In the genomic region with DNA sequence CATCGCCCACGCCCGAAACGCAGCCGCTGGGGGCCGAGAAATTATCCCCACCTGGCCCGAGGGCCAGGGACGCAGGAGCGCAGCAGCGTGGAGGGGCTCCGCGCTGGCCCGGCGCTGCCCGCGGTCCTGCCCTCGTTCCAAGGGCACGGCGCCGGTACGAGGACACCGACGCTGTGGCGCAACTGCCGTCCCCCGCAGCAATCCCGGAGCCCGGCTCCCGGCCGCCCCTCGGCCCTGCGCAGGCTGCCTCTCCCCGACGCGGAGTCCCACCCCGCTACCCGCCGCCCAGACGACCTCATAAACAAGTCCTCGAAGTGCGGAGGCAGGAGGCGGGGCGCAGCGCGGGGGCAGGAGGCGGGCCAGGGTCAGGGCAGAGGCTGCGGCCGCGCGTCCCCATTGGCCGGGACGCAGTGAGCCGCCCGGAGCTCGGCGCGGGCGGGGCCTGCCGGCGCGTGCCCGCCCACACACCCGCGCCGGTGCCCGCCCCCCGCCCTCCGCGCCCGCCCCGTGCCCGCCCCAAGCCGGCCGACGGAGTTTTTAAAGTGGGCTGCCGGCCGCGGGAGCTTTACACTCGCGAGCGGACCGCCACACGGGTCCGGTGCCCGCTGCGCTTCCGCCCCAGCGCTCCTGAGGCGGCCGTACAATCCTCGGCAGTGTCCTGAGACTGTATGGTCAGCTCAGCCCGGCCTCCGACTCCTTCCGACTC, we compare ENCODE assay signal across 8 cellular contexts. TPM values are rescaled to one million over a fixed set of nuclear protein-coding genes. Genes with fewer than 3 reads are reported as not detected.
A peak's percentile ranks its signal among the peaks of the same experiment; 100 is the strongest.
DNase-seq lines count a peak whose midpoint lies in the region; ATAC-seq and TF ChIP-seq lines count a peak whose summit lies in the region.

A gene (plus strand): TSS at position 568 of the 706 bp plus-strand sequence. CDS start 505 bp downstream, outside the sequence.

- peaks cover 0 to 2% (median 0%) of the 10 kb centered on the region in 5 donors for H3K9me3 Mint-ChIP-seq in CD8-positive, alpha-beta memory T cell
- H3K9me3 Mint-ChIP-seq in neural progenitor cell, result peaks cover 3% of the 10 kb centered on the region

- peak; percentile 71 to 88 (median 80) for DNase-seq in CD8-positive, alpha-beta memory T cell
- DNase-seq in HT1080 (ENCODE audit: low read depth) (peak; percentile 77), SK-MEL-5 (ENCODE audit: low read depth, low spot score) (peak; percentile 84), foreskin keratinocyte (peak; percentile 13 to 70), neural progenitor cell (ENCODE audit: low spot score) (peak; percentile 94), stomach (peak; percentile 92)
- peak; percentile 85 for DNase-seq in activated naive CD4-positive, alpha-beta T cell treated with Interleukin-2 at 50 U/mL for 16 hours

- peak in 2 of 4 donors; percentile 19 to 36 for TF ChIP-seq POLR2A in stomach (IDR thresholded peaks at IDR 0.05)

- no peak within 1 kb of the TSS for H3K9ac ChIP-seq in neural progenitor cell

- no peaks in the 10 kb centered on the region for H3K36me3 ChIP-seq in CD8-positive, alpha-beta memory T cell (ENCODE audit: insufficient read depth, low read length)
- H3K36me3 ChIP-seq in neural progenitor cell (no peaks in the 10 kb centered on the region), stomach (no peaks in the 10 kb centered on the region)

- intact Hi-C loops in stomach (cut with DNase I; ENCODE audit: low total_unique reads), result loop anchor here (5.0 kb wide), 1 partner anchor 235 kb away; no protein-coding TSS in a partner anchor

- CTCF ChIA-PET in CD8-positive, alpha-beta memory T cell (lab: Charles Lee), result interaction anchor here (1.1 kb wide), 1 partner anchor 66 kb away, joined by 3 read pairs; no protein-coding TSS in a partner anchor

- H2AFZ ChIP-seq in neural progenitor cell (replicated peaks), result peak within 1 kb of the TSS; percentile 72

- H3K36me3 Mint-ChIP-seq in CD8-positive, alpha-beta memory T cell, result peaks cover 0 to 8% (median 0%) of the 10 kb centered on the region in 3 donors
- H3K36me3 Mint-ChIP-seq in neural progenitor cell, result no peaks in the 10 kb centered on the region

- no peaks in the 10 kb centered on the region for H3K79me2 ChIP-seq in neural progenitor cell (ENCODE audit: low read depth)

- POLR2A ChIA-PET in CD8-positive, alpha-beta memory T cell (lab: Charles Lee), result interaction anchor here (0.6 kb wide), 1 partner anchor 224 kb away, joined by 3 read pairs; no protein-coding TSS in a partner anchor

- no peaks in the 10 kb centered on the region for H3K9me3 ChIP-seq in CD8-positive, alpha-beta memory T cell (ENCODE audit: low read length)
- H3K9me3 ChIP-seq in neural progenitor cell (ENCODE audit: low read depth) (no peaks in the 10 kb centered on the region), stomach (no peaks in the 10 kb centered on the region)

- peaks cover 27% of the 10 kb centered on the region for H3K27me3 ChIP-seq in CD8-positive, alpha-beta memory T cell (ENCODE audit: insufficient read depth, low read length, poor library complexity, severe bottlenecking)
- no peaks in the 10 kb centered on the region for H3K27me3 ChIP-seq in foreskin keratinocyte
- peaks cover 77% of the 10 kb centered on the region for H3K27me3 ChIP-seq in neural progenitor cell
- peaks cover 0 to 27% (median 3%) of the 10 kb centered on the region in 3 donors for H3K27me3 ChIP-seq in stomach

- ATAC-seq in GM19468 (IDR thresholded peaks at IDR 0.05; ENCODE audit: extremely low read depth, unreplicated experiment) (peak; percentile 62), foreskin keratinocyte (peak; percentile 83)

- peaks cover 33% of the 10 kb centered on the region for H4K20me1 ChIP-seq in neural progenitor cell (ENCODE audit: low read depth)

- in situ Hi-C loops in SK-MEL-5 (cut with HindIII; ENCODE audit: low pct_unique_long_range_greater_than_20kb, low sequenced_read_pairs), result no loop called here

- peaks cover 20 to 32% (median 28%) of the 10 kb centered on the region in 3 donors for H3K4me1 Mint-ChIP-seq in CD8-positive, alpha-beta memory T cell
- H3K4me1 Mint-ChIP-seq in neural progenitor cell, result peaks cover 22% of the 10 kb centered on the region

- H3K27ac ChIP-seq in CD8-positive, alpha-beta memory T cell (ENCODE audit: low read depth, low read length), result peak within 1 kb of the TSS; percentile 57
- peak within 1 kb of the TSS; percentile 65 for H3K27ac ChIP-seq in foreskin keratinocyte
- no peak within 1 kb of the TSS for H3K27ac ChIP-seq in neural progenitor cell
- H3K27ac ChIP-seq in stomach, result peak within 1 kb of the TSS; percentile 90 to 98 (median 94)

- H3K4me2 ChIP-seq in neural progenitor cell, result peak within 1 kb of the TSS; percentile 96

- peaks cover 15% of the 10 kb centered on the region for H3F3A ChIP-seq in neural progenitor cell (ENCODE audit: low read depth)

- no peak for TF ChIP-seq CTCF in foreskin keratinocyte (conservative IDR thresholded peaks at IDR 0.05)
- no peak for TF ChIP-seq CTCF in neural progenitor cell (IDR thresholded peaks at IDR 0.05)
- no peak for TF ChIP-seq CTCF in stomach (IDR thresholded peaks at IDR 0.05)

- peaks cover 23 to 36% of the 10 kb centered on the region in 2 donors for H3K27me3 Mint-ChIP-seq in CD8-positive, alpha-beta memory T cell
- peaks cover 75% of the 10 kb centered on the region for H3K27me3 Mint-ChIP-seq in neural progenitor cell (ENCODE audit: insufficient read depth, low read depth)

- 0 to 1% (median 0%) methylated on average over 42 to 94 of the region's 94 CpGs for WGBS in stomach, 5 donors

- peak within 1 kb of the TSS; percentile 90 to 98 (median 92) for H3K4me3 Mint-ChIP-seq in CD8-positive, alpha-beta memory T cell
- peak within 1 kb of the TSS; percentile 87 for H3K4me3 Mint-ChIP-seq in neural progenitor cell

- no peak for TF ChIP-seq EP300 in stomach (IDR thresholded peaks at IDR 0.05)

- peak within 1 kb of the TSS; percentile 78 for H3K4me3 ChIP-seq in CD8-positive, alpha-beta memory T cell (ENCODE audit: low read length)
- H3K4me3 ChIP-seq in neural progenitor cell (peak within 1 kb of the TSS; percentile 62), stomach (peak within 1 kb of the TSS; percentile 55 to 89 (median 80))

- H3K4me1 ChIP-seq in CD8-positive, alpha-beta memory T cell (ENCODE audit: insufficient read depth, low read length), result peaks cover 29% of the 10 kb centered on the region
- H3K4me1 ChIP-seq in foreskin keratinocyte (peaks cover 7% of the 10 kb centered on the region), neural progenitor cell (no peaks in the 10 kb centered on the region), stomach (peaks cover 28 to 51% (median 43%) of the 10 kb centered on the region in 4 donors)

- H3K27ac Mint-ChIP-seq in CD8-positive, alpha-beta memory T cell, result peak within 1 kb of the TSS in 6 of 8 donors; percentile 62 to 93 (median 92)
- no peak within 1 kb of the TSS for H3K27ac Mint-ChIP-seq in neural progenitor cell

RNA-seq across cellular contexts. Expression of the gene that starts here (rescaled TPM):
- 10 to 100 TPM in 1 of 2 experiments, 1 to 10 TPM in 1; 9.0 to 14.5 TPM for total RNA-seq in CD8-positive, alpha-beta memory T cell
- 1.4 TPM for polyA plus RNA-seq in CD8-positive, alpha-beta memory T cell
- total RNA-seq in HT1080 (2014; rRNA removed; shearing (Covaris generic)), result 21.8 and 25.8 TPM in 2 replicates
- 25.3 and 30.2 TPM in 2 replicates for polyA plus RNA-seq in HT1080 (2015; cell fraction: cytosol; rRNA removed)
- polyA plus RNA-seq in HT1080 (2015; cell fraction: nucleus; rRNA removed), result 29.1 and 30.2 TPM in 2 replicates
- total RNA-seq in SK-MEL-5 (2014; rRNA removed; shearing (Covaris generic)), result 2.6 and 3.9 TPM in 2 replicates
- 8.6 and 16.5 TPM in 2 replicates for polyA plus RNA-seq in SK-MEL-5 (2015; cell fraction: cytosol; rRNA removed)
- 4.7 and 6.1 TPM in 2 replicates for polyA plus RNA-seq in SK-MEL-5 (2015; cell fraction: nucleus; rRNA removed)
- total RNA-seq in foreskin keratinocyte (23.3 and 47.3 TPM in 2 replicates), neural progenitor cell (ENCODE audit: low replicate concordance) (0.15 and 1.1 TPM in 2 replicates), stomach (100 to 1,000 TPM in 4 of 5 donors, 10 to 100 TPM in 1; 69.0 to 217 (median 156) TPM)
- polyA plus RNA-seq in foreskin keratinocyte (13.0 and 28.2 TPM in 2 replicates), stomach (10 to 100 TPM; 35.1 to 82.6 (median 47.1) TPM)

Comparison
In these comparisons a context has a peak if more than half of its experiments do, and no peak if none do; other contexts are left out.
1. DNase-seq: peak in every context shown above with its lines; median percentile 94 in neural progenitor cell; 92 in stomach; 85 in activated naive CD4-positive, alpha-beta T cell treated with Interleukin-2 at 50 U/mL for 16 hours; 84 in SK-MEL-5; 80 in CD8-positive, alpha-beta memory T cell; 77 in HT1080; 42 in foreskin keratinocyte.